ENCODE assay signal across 28 cellular contexts in genomic region chr2:73324126-73324525, GRCh38. TPM values are rescaled to one million over a fixed set of nuclear protein-coding genes. Genes with fewer than 3 reads are reported as not detected.
"Had no signal": no experiment of that assay in that cellular context is flagged by ENCODE, and none has a peak within 500 bp of the region (broad histone marks: within the 10 kb centered on the region; RNA-seq: fewer than 3 reads in every experiment).

No MANE protein-coding gene starts in this region.

- H3K9me3 Mint-ChIP-seq: endodermal cell; nephron progenitor cell; stimulated activated naive CD8-positive, alpha-beta T cell treated with anti-CD3 and anti-CD28 coated beads, Interleukin-15, Interleukin-2, amounts not matched to agents 100 ng/mL and 50 ng/mL, for 24 hours had no signal

- H3K9me3 ChIP-seq: gastrocnemius medialis, lower lobe of right lung, ovary, psoas muscle, sigmoid colon, spleen, thoracic aorta, tibial nerve, upper lobe of right lung, vagina had no signal

- H3K4me3 ChIP-seq: gastrocnemius medialis, lower lobe of right lung, ovary, psoas muscle, sigmoid colon, spleen, thoracic aorta, tibial nerve, upper lobe of right lung, vagina had no signal

- H3K27ac ChIP-seq: epithelial cell of prostate, gastrocnemius medialis, lower lobe of right lung, ovary, psoas muscle, sigmoid colon, spleen, thoracic aorta, tibial nerve, upper lobe of right lung, vagina had no signal

- H3K4me1 Mint-ChIP-seq: endodermal cell; naive thymus-derived CD8-positive, alpha-beta T cell; nephron progenitor cell; stimulated activated naive B cell treated with anti-CD40 and anti-IgM and Interleukin-4, amounts not matched to agents 10 μg/mL and 1 μg/mL and 100 μg/mL, for 72 hours had no signal

- H3K27me3 ChIP-seq: ovary, vagina had no signal

- H3K36me3 Mint-ChIP-seq: stimulated activated naive B cell treated with anti-CD40 and anti-IgM and Interleukin-4, amounts not matched to agents 10 μg/mL and 1 μg/mL and 100 μg/mL, for 72 hours had no signal

- DNase-seq: effector CD8-positive, alpha-beta T cell; endodermal cell; gastrocnemius medialis; head of caudate nucleus; left ventricle myocardium superior; lower lobe of right lung; naive thymus-derived CD8-positive, alpha-beta T cell; nephron progenitor cell; occipital lobe; ovary; posterior cingulate gyrus; psoas muscle; right cardiac atrium; sigmoid colon; spleen; stimulated activated naive B cell treated with anti-CD40 and anti-IgM and Interleukin-4, amounts not matched to agents 10 μg/mL and 1 μg/mL and 100 μg/mL, for 72 hours; upper lobe of right lung had no signal

- H3K36me3 ChIP-seq: gastrocnemius medialis, lower lobe of right lung, ovary, sigmoid colon, spleen, thoracic aorta, tibial nerve, upper lobe of right lung, vagina had no signal

- H3K4me3 Mint-ChIP-seq: endodermal cell; naive thymus-derived CD8-positive, alpha-beta T cell; nephron progenitor cell; stimulated activated naive B cell treated with anti-CD40 and anti-IgM and Interleukin-4, amounts not matched to agents 10 μg/mL and 1 μg/mL and 100 μg/mL, for 72 hours; stimulated activated naive CD8-positive, alpha-beta T cell treated with anti-CD3 and anti-CD28 coated beads, Interleukin-15, Interleukin-2, amounts not matched to agents 100 ng/mL and 50 ng/mL, for 24 hours had no signal

- H3K4me1 ChIP-seq: gastrocnemius medialis, lower lobe of right lung, psoas muscle, sigmoid colon, spleen, tibial nerve, upper lobe of right lung, vagina had no signal

- H3K27ac Mint-ChIP-seq: endodermal cell; nephron progenitor cell; stimulated activated naive B cell treated with anti-CD40 and anti-IgM and Interleukin-4, amounts not matched to agents 10 μg/mL and 1 μg/mL and 100 μg/mL, for 72 hours; stimulated activated naive CD8-positive, alpha-beta T cell treated with anti-CD3 and anti-CD28 coated beads, Interleukin-15, Interleukin-2, amounts not matched to agents 100 ng/mL and 50 ng/mL, for 24 hours had no signal

RNA-seq across cellular contexts. Expression of gene EGR4, which starts 30.8 kb away (rescaled TPM):
- total RNA-seq: esophagus mucosa; gastrocnemius medialis; glomerular endothelial cell; left ventricle myocardium superior; lower lobe of right lung; mesenteric fat pad; myocyte; naive thymus-derived CD8-positive, alpha-beta T cell; occipital lobe; psoas muscle; renal cortical epithelial cell; right cardiac atrium; skeletal muscle tissue; spleen; thoracic aorta; tibial nerve; upper lobe of right lung; vagina had no signal
